In genomic region chr6:166496460-166496859, GRCh38 we compare ENCODE assay signal across 17 cellular contexts.
DNase-seq lines count a peak whose midpoint lies in the region; ATAC-seq and TF ChIP-seq lines count a peak whose summit lies in the region.
"Had no signal": no experiment of that assay in that cellular context is flagged by ENCODE, and none has a peak within 500 bp of the region (broad histone marks: within the 10 kb centered on the region; RNA-seq: fewer than 3 reads in every experiment).

No MANE protein-coding gene starts in this region.

- no peaks in the 10 kb centered on the region for H3K9me3 ChIP-seq in neural progenitor cell (ENCODE audit: low read depth)
- H3K9me3 ChIP-seq: MG63, SJCRH30 had no signal

- no peaks in the 10 kb centered on the region for H3K4me1 ChIP-seq in GM23338 (ENCODE audit: insufficient read depth)
- no peaks in the 10 kb centered on the region for H3K4me1 ChIP-seq in neural progenitor cell

- H3K27me3 Mint-ChIP-seq in GM23338 (ENCODE audit: insufficient read depth, low read depth, poor library complexity) (peaks cover 7% of the 10 kb centered on the region), neural progenitor cell (ENCODE audit: insufficient read depth, low read depth) (peaks cover 2% of the 10 kb centered on the region), T-cell (no peaks in the 10 kb centered on the region)
- H3K27me3 Mint-ChIP-seq in activated naive CD8-positive, alpha-beta T cell treated with anti-CD3 and anti-CD28 coated beads, Interleukin-2, amount 50 U/mL, for 24 hours, result no peaks in the 10 kb centered on the region

- H3K36me3 ChIP-seq in GM23338 (ENCODE audit: insufficient read depth) (no peaks in the 10 kb centered on the region), neural progenitor cell (no peaks in the 10 kb centered on the region)
- H3K36me3 ChIP-seq: MG63, SJCRH30 had no signal

- H3K4me3 Mint-ChIP-seq in GM23338, result no peak overlapping the region
- H3K4me3 Mint-ChIP-seq in neural progenitor cell, result peak overlapping the region; percentile 62
- H3K4me3 Mint-ChIP-seq in activated naive CD8-positive, alpha-beta T cell treated with anti-CD3 and anti-CD28 coated beads, Interleukin-2, amount 50 U/mL, for 24 hours, result no peak overlapping the region
- no peak overlapping the region for H3K4me3 Mint-ChIP-seq in T-cell
- H3K4me3 Mint-ChIP-seq: HFFc6 had no signal

- H3F3A ChIP-seq in GM23338 (replicated peaks; ENCODE audit: low read depth), result no peaks in the 10 kb centered on the region
- H3F3A ChIP-seq in neural progenitor cell (ENCODE audit: low read depth), result no peaks in the 10 kb centered on the region

- H3K27ac Mint-ChIP-seq in GM23338, result peak overlapping the region; percentile 45; the same call in 1 of the 2 replicates
- peak overlapping the region; percentile 72 for H3K27ac Mint-ChIP-seq in neural progenitor cell
- no peak overlapping the region for H3K27ac Mint-ChIP-seq in activated naive CD8-positive, alpha-beta T cell treated with anti-CD3 and anti-CD28 coated beads, Interleukin-2, amount 50 U/mL, for 24 hours
- no peak overlapping the region for H3K27ac Mint-ChIP-seq in T-cell
- H3K27ac Mint-ChIP-seq: HFFc6 had no signal

- H3K9ac ChIP-seq in neural progenitor cell, result no peak overlapping the region

- peak; percentile 30 for DNase-seq in DMS153 treated with DMSO at 0.1 percent for 48 hours (lab: John Stamatoyannopoulos, UW; ENCODE audit: unreplicated experiment)
- no peak for DNase-seq in GM23338 (ENCODE audit: low spot score)
- DNase-seq in NCI-H774 (lab: John Stamatoyannopoulos, UW), result peak; percentile 54
- DNase-seq in neural progenitor cell (ENCODE audit: low spot score), result no peak
- DNase-seq in superior temporal gyrus (ENCODE audit: extremely low spot score), result no peak
- no peak for DNase-seq in activated naive CD8-positive, alpha-beta T cell treated with anti-CD3 and anti-CD28 coated beads, Interleukin-2, amount 50 U/mL, for 24 hours
- no peak for DNase-seq in NCI-H226
- no peak for DNase-seq in T-cell
- DNase-seq: GF-D8, HFFc6, MG63, NCI-H1092, NCI-H1694, NCI-H2171, NCI-H524, RPMI8226, SJCRH30 had no signal

- H3K27ac ChIP-seq in GM23338 (ENCODE audit: low read depth), result no peak overlapping the region
- H3K27ac ChIP-seq in neural progenitor cell, result no peak overlapping the region
- H3K27ac ChIP-seq: SJCRH30 had no signal

- H3K36me3 Mint-ChIP-seq in GM23338 (ENCODE audit: low read depth), result peaks cover 28% of the 10 kb centered on the region
- H3K36me3 Mint-ChIP-seq in neural progenitor cell, result peaks cover 30% of the 10 kb centered on the region
- no peaks in the 10 kb centered on the region for H3K36me3 Mint-ChIP-seq in activated naive CD8-positive, alpha-beta T cell treated with anti-CD3 and anti-CD28 coated beads, Interleukin-2, amount 50 U/mL, for 24 hours (ENCODE audit: low read depth)
- peaks cover 13% of the 10 kb centered on the region for H3K36me3 Mint-ChIP-seq in T-cell

- TF ChIP-seq CTCF in GM23338 (conservative IDR thresholded peaks at IDR 0.05; ENCODE audit: low read depth in 2 of 2) (no peak), neural progenitor cell (IDR thresholded peaks at IDR 0.05) (no peak)

- H4K20me1 ChIP-seq in GM23338 (replicated peaks; ENCODE audit: insufficient read depth) (no peaks in the 10 kb centered on the region), neural progenitor cell (ENCODE audit: low read depth) (no peaks in the 10 kb centered on the region)

- no peaks in the 10 kb centered on the region for H3K9me2 ChIP-seq in GM23338 (ENCODE audit: insufficient read depth)

- H3K9me3 Mint-ChIP-seq in GM23338 (no peaks in the 10 kb centered on the region), neural progenitor cell (no peaks in the 10 kb centered on the region), T-cell (no peaks in the 10 kb centered on the region)
- no peaks in the 10 kb centered on the region for H3K9me3 Mint-ChIP-seq in activated naive CD8-positive, alpha-beta T cell treated with anti-CD3 and anti-CD28 coated beads, Interleukin-2, amount 50 U/mL, for 24 hours
- H3K9me3 Mint-ChIP-seq: HFFc6 had no signal

- H3K4me3 ChIP-seq in GM23338 (no peak overlapping the region), neural progenitor cell (no peak overlapping the region)
- H3K4me3 ChIP-seq: MG63, SJCRH30 had no signal

- no peak for ATAC-seq in GM23338
- no peak for ATAC-seq in activated naive CD8-positive, alpha-beta T cell treated with anti-CD3 and anti-CD28 coated beads, Interleukin-2, amount 50 U/mL, for 24 hours
- ATAC-seq in T-cell (replicated peaks in 1 of 4), result no peak

- CTCF ChIA-PET in T-cell (lab: Charles Lee), result no interaction called here

- no peak overlapping the region for H3K4me2 ChIP-seq in GM23338
- no peak overlapping the region for H3K4me2 ChIP-seq in neural progenitor cell

- POLR2A ChIA-PET in T-cell (lab: Charles Lee), result interaction anchor here in 1 of 2 donors (0.5 kb wide), 1 partner anchor 130 kb away, joined by 3 read pairs; no protein-coding TSS in a partner anchor

- H3K79me2 ChIP-seq in GM23338 (replicated peaks; ENCODE audit: insufficient read depth) (no peaks in the 10 kb centered on the region), neural progenitor cell (ENCODE audit: low read depth) (no peaks in the 10 kb centered on the region)

- H3K27me3 ChIP-seq in GM23338 (ENCODE audit: insufficient read depth), result no peaks in the 10 kb centered on the region
- H3K27me3 ChIP-seq in neural progenitor cell, result no peaks in the 10 kb centered on the region
- H3K27me3 ChIP-seq: MG63, SJCRH30 had no signal

- no peaks in the 10 kb centered on the region for H3K4me1 Mint-ChIP-seq in GM23338
- H3K4me1 Mint-ChIP-seq in neural progenitor cell, result peaks cover 41% of the 10 kb centered on the region
- peaks cover 16% of the 10 kb centered on the region for H3K4me1 Mint-ChIP-seq in activated naive CD8-positive, alpha-beta T cell treated with anti-CD3 and anti-CD28 coated beads, Interleukin-2, amount 50 U/mL, for 24 hours
- peaks cover 0 to 8% (median 5%) of the 10 kb centered on the region in 3 donors for H3K4me1 Mint-ChIP-seq in T-cell

- no peak overlapping the region for H2AFZ ChIP-seq in GM23338
- no peak overlapping the region for H2AFZ ChIP-seq in neural progenitor cell (replicated peaks)

TF ChIP-seq in GM23338, 12 proteins besides CTCF, POLR2A, EP300 and RAD21 (continues in another document):
- no peak for TF ChIP-seq ZNF462 (CRISPR knock-in tag; IDR thresholded peaks at IDR 0.05)
- TF ChIP-seq EZH2phosphoT487 (IDR thresholded peaks at IDR 0.05; ENCODE audit: unreplicated experiment), result no peak

Comparison
In these comparisons a context has a peak if more than half of its experiments do, and no peak if none do; other contexts are left out.
1. DNase-seq: peak in DMS153 treated with DMSO at 0.1 percent for 48 hours (single experiment) and NCI-H774 (single experiment); none in GM23338 (single experiment), neural progenitor cell (single experiment), superior temporal gyrus (single experiment), activated naive CD8-positive, alpha-beta T cell treated with anti-CD3 and anti-CD28 coated beads, Interleukin-2, amount 50 U/mL, for 24 hours (single experiment), NCI-H226 (single experiment) and T-cell (0 of 34).
2. H3K27ac Mint-ChIP-seq: peak in GM23338 (single experiment) and neural progenitor cell (single experiment); none in activated naive CD8-positive, alpha-beta T cell treated with anti-CD3 and anti-CD28 coated beads, Interleukin-2, amount 50 U/mL, for 24 hours (single experiment) and T-cell (0 of 2).